10 cellular contexts compared by ENCODE assay signal in the genomic region with DNA sequence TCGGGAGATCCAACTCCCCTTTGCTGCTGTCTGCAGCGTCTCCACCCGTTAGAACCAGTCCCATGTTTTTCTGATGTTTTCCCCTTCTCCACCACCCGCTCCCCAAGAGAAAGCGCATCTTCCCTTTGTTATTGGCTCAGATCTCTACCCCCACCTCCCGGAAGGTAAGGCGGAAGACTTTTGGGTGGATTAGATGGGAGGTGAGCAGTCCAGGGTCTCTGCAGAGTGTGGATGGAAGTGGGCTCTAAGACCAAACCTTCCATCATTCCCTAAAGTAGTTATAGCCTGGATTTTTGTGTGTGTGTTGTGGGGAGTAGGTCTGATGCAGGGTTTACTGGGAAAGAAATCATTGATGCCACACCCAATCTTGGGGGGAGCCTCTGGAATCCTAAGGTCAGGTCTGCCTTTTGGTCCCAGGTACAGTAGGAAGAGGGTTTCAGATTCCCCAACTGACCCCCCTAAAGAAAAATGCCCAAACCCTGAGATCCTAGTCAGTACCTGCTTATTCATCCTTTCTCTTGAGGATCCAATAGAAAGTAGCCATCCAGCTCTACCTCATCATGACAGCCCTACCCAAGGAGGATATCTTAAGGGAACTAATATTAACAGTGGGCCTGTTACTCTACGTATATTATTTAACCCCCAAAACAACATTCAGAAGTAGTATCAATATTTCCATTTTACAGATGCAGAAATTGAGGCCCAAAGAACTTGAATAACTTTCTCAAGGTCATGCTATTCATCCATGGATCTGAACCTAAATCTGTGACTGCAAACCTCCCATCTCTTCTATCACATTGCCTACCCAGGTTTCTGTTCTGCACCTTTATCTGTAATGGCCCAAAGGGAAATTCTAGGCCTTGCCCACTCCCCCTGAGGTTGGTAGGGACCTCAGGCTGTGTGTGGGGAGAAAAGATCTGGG. TPM values are rescaled to one million over a fixed set of nuclear protein-coding genes. Genes with fewer than 3 reads are reported as not detected.
DNase-seq lines count a peak whose midpoint lies in the region; ATAC-seq and TF ChIP-seq lines count a peak whose summit lies in the region.
"Had no signal": no experiment of that assay in that cellular context is flagged by ENCODE, and none has a peak within 500 bp of the region (broad histone marks: within the 10 kb centered on the region; RNA-seq: fewer than 3 reads in every experiment).

No MANE protein-coding gene starts in this region.

- POLR2A ChIA-PET in activated CD4-positive, alpha-beta T cell treated with anti-CD3 and anti-CD28 coated beads for 36 hours (lab: Charles Lee): no interaction called here
- POLR2A ChIA-PET in activated CD8-positive, alpha-beta T cell treated with anti-CD3 and anti-CD28 coated beads for 36 hours (lab: Charles Lee): no interaction called here

- peak overlapping the region; percentile 40 to 55 for H3K4me3 ChIP-seq in foreskin fibroblast (ENCODE audit: low read depth in 1 of 2, low read length in 2 of 2)

- peaks cover 5% of the 10 kb centered on the region for H3K36me3 Mint-ChIP-seq in activated CD4-positive, alpha-beta T cell treated with anti-CD3 and anti-CD28 coated beads for 36 hours (ENCODE audit: low read depth)
- H3K36me3 Mint-ChIP-seq in activated CD8-positive, alpha-beta T cell treated with anti-CD3 and anti-CD28 coated beads for 36 hours (ENCODE audit: low read depth): peaks cover 2% of the 10 kb centered on the region
- H3K36me3 Mint-ChIP-seq in stimulated activated effector memory CD8-positive, alpha-beta T cell treated with anti-CD3 and anti-CD28 coated beads, Interleukin-12 subunit alpha, Interleukin-12 subunit beta, amount 100 ng/mL, for 72 hours: peaks cover 14% of the 10 kb centered on the region

- ATAC-seq in activated CD4-positive, alpha-beta T cell treated with anti-CD3 and anti-CD28 coated beads for 36 hours: no peak
- no peak for ATAC-seq in activated CD8-positive, alpha-beta T cell treated with anti-CD3 and anti-CD28 coated beads for 36 hours
- ATAC-seq in stimulated activated effector memory CD8-positive, alpha-beta T cell treated with anti-CD3 and anti-CD28 coated beads, Interleukin-12 subunit alpha, Interleukin-12 subunit beta, amount 100 ng/mL, for 72 hours: no peak
- ATAC-seq in HG03432 (IDR thresholded peaks at IDR 0.05; ENCODE audit: unreplicated experiment): no peak

- peak overlapping the region; percentile 71 for H3K4me3 Mint-ChIP-seq in activated CD4-positive, alpha-beta T cell treated with anti-CD3 and anti-CD28 coated beads for 36 hours
- H3K4me3 Mint-ChIP-seq in activated CD8-positive, alpha-beta T cell treated with anti-CD3 and anti-CD28 coated beads for 36 hours: peak overlapping the region; percentile 75
- H3K4me3 Mint-ChIP-seq in stimulated activated effector memory CD8-positive, alpha-beta T cell treated with anti-CD3 and anti-CD28 coated beads, Interleukin-12 subunit alpha, Interleukin-12 subunit beta, amount 100 ng/mL, for 72 hours: peak overlapping the region; percentile 97

- DNase-seq in activated CD4-positive, alpha-beta T cell treated with anti-CD3 and anti-CD28 coated beads for 36 hours: no peak
- no peak for DNase-seq in activated CD4-positive, alpha-beta T cell treated with anti-CD3 and anti-CD28 coated beads for 1 hour
- DNase-seq in activated CD8-positive, alpha-beta T cell treated with anti-CD3 and anti-CD28 coated beads for 36 hours: no peak
- no peak for DNase-seq in foreskin fibroblast
- no peak for DNase-seq in stimulated activated effector memory CD8-positive, alpha-beta T cell treated with anti-CD3 and anti-CD28 coated beads, Interleukin-12 subunit alpha, Interleukin-12 subunit beta, amount 100 ng/mL, for 72 hours (ENCODE audit: low spot score in 2 of 2)
- no peak for DNase-seq in NCI-H1417 (lab: John Stamatoyannopoulos, UW)
- DNase-seq in activated CD4-positive, CD25-positive, alpha-beta regulatory T cell treated with anti-CD3 and anti-CD28 coated beads, Interleukin-2, amount 50 U/mL, for 72 hours: no peak
- DNase-seq: ACHN, MV-4-11 had no signal

- no peak for TF ChIP-seq CTCF in activated CD8-positive, alpha-beta T cell treated with anti-CD3 and anti-CD28 coated beads for 36 hours (IDR thresholded peaks at IDR 0.05)
- no peak for TF ChIP-seq CTCF in foreskin fibroblast (IDR thresholded peaks at IDR 0.05; ENCODE audit: low read depth, low read length)

- no peaks in the 10 kb centered on the region for H3K9me3 Mint-ChIP-seq in activated CD4-positive, alpha-beta T cell treated with anti-CD3 and anti-CD28 coated beads for 36 hours (ENCODE audit: low read depth)
- H3K9me3 Mint-ChIP-seq in activated CD8-positive, alpha-beta T cell treated with anti-CD3 and anti-CD28 coated beads for 36 hours: no peaks in the 10 kb centered on the region
- no peaks in the 10 kb centered on the region for H3K9me3 Mint-ChIP-seq in stimulated activated effector memory CD8-positive, alpha-beta T cell treated with anti-CD3 and anti-CD28 coated beads, Interleukin-12 subunit alpha, Interleukin-12 subunit beta, amount 100 ng/mL, for 72 hours

- CTCF ChIA-PET in activated CD4-positive, alpha-beta T cell treated with anti-CD3 and anti-CD28 coated beads for 36 hours (lab: Charles Lee): no interaction called here
- CTCF ChIA-PET in activated CD8-positive, alpha-beta T cell treated with anti-CD3 and anti-CD28 coated beads for 36 hours (lab: Charles Lee): interaction anchor here (2.8 kb wide), 1 partner anchor 32 kb away, joined by 16 read pairs; no protein-coding TSS in a partner anchor

- intact Hi-C loops in activated CD4-positive, alpha-beta T cell treated with anti-CD3 and anti-CD28 coated beads for 36 hours (cut with DNase I, micrococcal nuclease): no loop called here
- intact Hi-C loops in activated CD8-positive, alpha-beta T cell treated with anti-CD3 and anti-CD28 coated beads for 36 hours (cut with micrococcal nuclease): no loop called here

- peaks cover 24% of the 10 kb centered on the region for H3K4me1 Mint-ChIP-seq in activated CD4-positive, alpha-beta T cell treated with anti-CD3 and anti-CD28 coated beads for 36 hours
- peaks cover 23% of the 10 kb centered on the region for H3K4me1 Mint-ChIP-seq in activated CD8-positive, alpha-beta T cell treated with anti-CD3 and anti-CD28 coated beads for 36 hours (ENCODE audit: low read depth)
- peaks cover 34% of the 10 kb centered on the region for H3K4me1 Mint-ChIP-seq in stimulated activated effector memory CD8-positive, alpha-beta T cell treated with anti-CD3 and anti-CD28 coated beads, Interleukin-12 subunit alpha, Interleukin-12 subunit beta, amount 100 ng/mL, for 72 hours

- peaks cover 15% of the 10 kb centered on the region for H3K27me3 Mint-ChIP-seq in activated CD4-positive, alpha-beta T cell treated with anti-CD3 and anti-CD28 coated beads for 36 hours
- H3K27me3 Mint-ChIP-seq in activated CD8-positive, alpha-beta T cell treated with anti-CD3 and anti-CD28 coated beads for 36 hours: peaks cover 4% of the 10 kb centered on the region

- no peak overlapping the region for H3K27ac Mint-ChIP-seq in activated CD4-positive, alpha-beta T cell treated with anti-CD3 and anti-CD28 coated beads for 36 hours
- no peak overlapping the region for H3K27ac Mint-ChIP-seq in activated CD8-positive, alpha-beta T cell treated with anti-CD3 and anti-CD28 coated beads for 36 hours
- peak overlapping the region; percentile 55 for H3K27ac Mint-ChIP-seq in stimulated activated effector memory CD8-positive, alpha-beta T cell treated with anti-CD3 and anti-CD28 coated beads, Interleukin-12 subunit alpha, Interleukin-12 subunit beta, amount 100 ng/mL, for 72 hours

RNA-seq across cellular contexts. Expression of a gene that starts 1.0 kb away (rescaled TPM):
- 1 to 10 TPM; 1.3 to 1.4 TPM for total RNA-seq in activated CD4-positive, alpha-beta T cell treated with anti-CD3 and anti-CD28 coated beads for 36 hours
- total RNA-seq in activated CD8-positive, alpha-beta T cell treated with anti-CD3 and anti-CD28 coated beads for 36 hours: 1 to 10 TPM; 1.2 to 1.3 TPM

RNA-seq across cellular contexts. Expression of a gene that starts 3.9 kb away (rescaled TPM):
- 10 to 100 TPM; 69.7 to 81.2 TPM for total RNA-seq in activated CD4-positive, alpha-beta T cell treated with anti-CD3 and anti-CD28 coated beads for 36 hours
- total RNA-seq in activated CD8-positive, alpha-beta T cell treated with anti-CD3 and anti-CD28 coated beads for 36 hours: 10 to 100 TPM; 66.2 to 68.6 TPM

RNA-seq across cellular contexts. Expression of a gene that starts 28.3 kb away (rescaled TPM):
- 10 to 100 TPM; 31.3 to 43.6 TPM for total RNA-seq in activated CD4-positive, alpha-beta T cell treated with anti-CD3 and anti-CD28 coated beads for 36 hours
- 10 to 100 TPM; 46.5 to 47.3 TPM for total RNA-seq in activated CD8-positive, alpha-beta T cell treated with anti-CD3 and anti-CD28 coated beads for 36 hours

RNA-seq across cellular contexts. Expression of a gene that starts 30.6 kb away (rescaled TPM):
- total RNA-seq in activated CD4-positive, alpha-beta T cell treated with anti-CD3 and anti-CD28 coated beads for 36 hours: 10 to 100 TPM; 31.2 to 32.2 TPM
- 10 to 100 TPM; 28.0 TPM for total RNA-seq in activated CD8-positive, alpha-beta T cell treated with anti-CD3 and anti-CD28 coated beads for 36 hours

RNA-seq across cellular contexts. Expression of a gene that starts 40.1 kb away (rescaled TPM):
- 10 to 100 TPM; 12.1 to 14.9 TPM for total RNA-seq in activated CD4-positive, alpha-beta T cell treated with anti-CD3 and anti-CD28 coated beads for 36 hours
- 10 to 100 TPM; 10.7 to 12.3 TPM for total RNA-seq in activated CD8-positive, alpha-beta T cell treated with anti-CD3 and anti-CD28 coated beads for 36 hours
